1 cellular context compared by ENCODE assay signal in the genomic region with DNA sequence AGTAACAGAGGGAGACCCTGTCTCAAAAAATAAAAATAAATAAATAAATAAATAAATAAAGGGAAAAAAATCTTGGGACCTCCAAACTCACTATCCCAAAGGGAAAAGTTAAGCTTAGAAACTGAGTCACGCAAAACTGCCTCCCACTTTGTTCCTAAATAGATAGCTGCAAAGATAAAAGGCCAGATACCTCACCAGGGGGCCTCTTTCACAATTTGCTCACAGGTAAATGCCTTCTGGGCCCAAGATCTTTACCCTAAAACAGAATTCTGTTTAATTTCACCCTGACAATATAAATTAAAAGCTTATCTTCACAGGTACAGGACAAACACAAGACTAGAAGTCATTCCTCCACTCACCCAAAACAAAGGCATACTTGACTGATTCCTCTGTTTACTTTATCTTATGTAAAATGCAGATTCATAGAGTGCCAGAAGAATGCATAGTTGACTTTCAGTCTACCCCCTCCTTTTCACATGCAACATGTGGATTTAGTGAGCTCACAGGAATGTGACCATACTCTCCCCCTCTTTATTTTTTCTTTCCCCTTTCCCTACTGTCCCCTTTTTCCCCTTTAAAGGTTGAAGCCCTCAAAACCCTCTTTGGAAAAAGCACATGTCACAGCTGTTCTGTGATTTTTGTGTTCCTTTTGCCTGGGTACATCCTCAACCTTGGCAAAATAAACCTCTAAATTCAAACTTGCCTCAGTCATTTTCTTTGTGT.
TF ChIP-seq lines count a peak whose summit lies in the region.

No MANE protein-coding gene starts in this region.

TF ChIP-seq in A549, 52 proteins besides CTCF, POLR2A, EP300 and RAD21:
- no peak for TF ChIP-seq NR3C1 (IDR thresholded peaks at IDR 0.05)
